9 cellular contexts compared by ENCODE assay signal in genomic region chr4:54100607-54101189, GRCh38. TPM values are rescaled to one million over a fixed set of nuclear protein-coding genes. Genes with fewer than 3 reads are reported as not detected.
DNase-seq lines count a peak whose midpoint lies in the region; ATAC-seq and TF ChIP-seq lines count a peak whose summit lies in the region.
"Had no signal": no experiment of that assay in that cellular context is flagged by ENCODE, and none has a peak within 500 bp of the region (broad histone marks: within the 10 kb centered on the region; RNA-seq: fewer than 3 reads in every experiment).

No MANE protein-coding gene starts in this region.

- H3K36me3 ChIP-seq in PC-3 (ENCODE audit: low read depth, low read length) (no peaks in the 10 kb centered on the region), endodermal cell (ENCODE audit: control insufficient read depth, insufficient read depth, low read length) (no peaks in the 10 kb centered on the region), parathyroid adenoma (ENCODE audit: control insufficient read depth, insufficient read depth, low read length) (no peaks in the 10 kb centered on the region)

- H3K9ac ChIP-seq in PC-3 (ENCODE audit: low read length), result no peak overlapping the region
- H3K9ac ChIP-seq in endodermal cell (ENCODE audit: extremely low read depth, low read length, poor library complexity, severe bottlenecking), result no peak overlapping the region
- H3K9ac ChIP-seq in parathyroid adenoma, result no peak overlapping the region

- H3K27ac ChIP-seq in PC-3 (ENCODE audit: low read length) (no peak overlapping the region), endodermal cell (ENCODE audit: low read depth, low read length) (no peak overlapping the region), parathyroid adenoma (no peak overlapping the region)

- peaks cover 32% of the 10 kb centered on the region for H3K4me1 Mint-ChIP-seq in endodermal cell

- peak overlapping the region; percentile 43 for H3K4me3 Mint-ChIP-seq in endodermal cell

- H3K27ac Mint-ChIP-seq in endodermal cell, result no peak overlapping the region

- no peaks in the 10 kb centered on the region for H4K20me1 ChIP-seq in PC-3 (ENCODE audit: low read length)

- H3K9me3 Mint-ChIP-seq in endodermal cell, result no peaks in the 10 kb centered on the region

- intact Hi-C loops in PC-3 (cut with micrococcal nuclease), result no loop called here

- BruUV-seq in PC-3 (replicated peaks; lab: Mats Ljungman, UMichigan), result no TSS peak

- H3K4me2 ChIP-seq in PC-3 (ENCODE audit: low read length) (peak overlapping the region; percentile 90), parathyroid adenoma (ENCODE audit: low read length) (peak overlapping the region; percentile 42)

- peaks cover 100% of the 10 kb centered on the region for H3K27me3 Mint-ChIP-seq in endodermal cell (ENCODE audit: insufficient read depth)

- peaks cover 12% of the 10 kb centered on the region; the same call in 1 of the 2 replicates for H3K4me1 ChIP-seq in PC-3 (ENCODE audit: insufficient read depth, low read length)
- peaks cover 14% of the 10 kb centered on the region for H3K4me1 ChIP-seq in endodermal cell (ENCODE audit: control insufficient read depth, insufficient read depth, low read length)
- no peaks in the 10 kb centered on the region for H3K4me1 ChIP-seq in parathyroid adenoma

- H3K9me3 ChIP-seq in PC-3 (ENCODE audit: low read length) (no peaks in the 10 kb centered on the region), endodermal cell (ENCODE audit: control insufficient read depth, low read length) (no peaks in the 10 kb centered on the region), parathyroid adenoma (ENCODE audit: control insufficient read depth, low read length) (no peaks in the 10 kb centered on the region)

- CTCF ChIA-PET in PC-3 (lab: Charles Lee), result no interaction called here

- H3K4me3 ChIP-seq in PC-3 (ENCODE audit: low read length) (peak overlapping the region; percentile 71), endodermal cell (ENCODE audit: low read length) (peak overlapping the region; percentile 50), parathyroid adenoma (ENCODE audit: low read depth, low read length) (peak overlapping the region; percentile 16)

- H3F3A ChIP-seq in PC-3 (ENCODE audit: low read length, unreplicated experiment), result no peaks in the 10 kb centered on the region

- DNase-seq in D341Med (ENCODE audit: low spot score) (peak; percentile 58), PC-3 (no peak), endodermal cell (peak; percentile 58), superior temporal gyrus (ENCODE audit: extremely low spot score) (no peak), SHP77 treated with DMSO at 0.1 percent for 48 hours (lab: John Stamatoyannopoulos, UW) (no peak), medulla oblongata (ENCODE audit: extremely low spot score) (no peak)
- DNase-seq in stimulated activated CD8-positive, alpha-beta memory T cell treated with anti-CD3 and anti-CD28 coated beads, Interleukin-4, amount 100 ng/mL, for 48 hours, result no peak
- DNase-seq: midbrain had no signal

- H3K36me3 Mint-ChIP-seq in endodermal cell (ENCODE audit: low read depth), result no peaks in the 10 kb centered on the region

- 0 to 2% methylated on average over 9 to 45 of the region's 45 CpGs for WGBS in endodermal cell (ENCODE audit: insufficient coverage in 1 of 2, insufficient read length in 1 of 2), 2 experiments

- ATAC-seq in PC-3, result peak; percentile 53

- H3K79me2 ChIP-seq in PC-3 (ENCODE audit: low read length) (no peaks in the 10 kb centered on the region), parathyroid adenoma (no peaks in the 10 kb centered on the region)

- H3K27me3 ChIP-seq in PC-3 (ENCODE audit: low read length) (peaks cover 52% of the 10 kb centered on the region), endodermal cell (ENCODE audit: control insufficient read depth, insufficient read depth, low read length, poor library complexity, severe bottlenecking) (peaks cover 100% of the 10 kb centered on the region), parathyroid adenoma (ENCODE audit: control insufficient read depth, insufficient read depth, low read length) (peaks cover 16% of the 10 kb centered on the region)

- POLR2A ChIA-PET in PC-3 (lab: Charles Lee; ENCODE audit: unreplicated experiment), result no interaction called here

- H3K9me2 ChIP-seq in PC-3 (replicated peaks; ENCODE audit: low read length), result no peaks in the 10 kb centered on the region

- peak overlapping the region; percentile 76 for H2AFZ ChIP-seq in PC-3 (ENCODE audit: low read length)
- no peak overlapping the region for H2AFZ ChIP-seq in parathyroid adenoma

- TF ChIP-seq CTCF in PC-3 (conservative IDR thresholded peaks at IDR 0.05; ENCODE audit: low read depth, low read length) (no peak), endodermal cell (conservative IDR thresholded peaks at IDR 0.05) (no peak), parathyroid adenoma (IDR thresholded peaks at IDR 0.05) (no peak)

RNA-seq across cellular contexts. Expression of gene GSX2, which starts 0.7 kb away (rescaled TPM):
- total RNA-seq in PC-3 (2014; rRNA removed) (not detected in 2 replicates), endodermal cell (not detected)
- polyA plus RNA-seq in endodermal cell (2013, experiment 1 of 2), result 3.6 TPM
- polyA plus RNA-seq in endodermal cell (2013, experiment 2 of 2), result 4.2 TPM

RNA-seq across cellular contexts. Expression of gene CHIC2, which starts 36.3 kb away (rescaled TPM):
- total RNA-seq in PC-3 (2014; rRNA removed) (52.3 and 58.1 TPM in 2 replicates), endodermal cell (10 to 100 TPM; 10.2 to 14.4 TPM)
- polyA plus RNA-seq in endodermal cell (2013, experiment 1 of 2), result 15.7 TPM
- 17.4 TPM for polyA plus RNA-seq in endodermal cell (2013, experiment 2 of 2)

Comparison
In these comparisons a context has a peak if more than half of its experiments do, and no peak if none do; other contexts are left out.
1. DNase-seq: peak in D341Med (single experiment) and endodermal cell (single experiment); none in PC-3 (single experiment), superior temporal gyrus (single experiment), SHP77 treated with DMSO at 0.1 percent for 48 hours (single experiment), medulla oblongata (single experiment) and stimulated activated CD8-positive, alpha-beta memory T cell treated with anti-CD3 and anti-CD28 coated beads, Interleukin-4, amount 100 ng/mL, for 48 hours (single experiment).
2. H3K4me3 ChIP-seq: peak in every context shown above with its lines; median percentile 71 in PC-3; 50 in endodermal cell; 16 in parathyroid adenoma.